9 cellular contexts compared by ENCODE assay signal in the genomic region with DNA sequence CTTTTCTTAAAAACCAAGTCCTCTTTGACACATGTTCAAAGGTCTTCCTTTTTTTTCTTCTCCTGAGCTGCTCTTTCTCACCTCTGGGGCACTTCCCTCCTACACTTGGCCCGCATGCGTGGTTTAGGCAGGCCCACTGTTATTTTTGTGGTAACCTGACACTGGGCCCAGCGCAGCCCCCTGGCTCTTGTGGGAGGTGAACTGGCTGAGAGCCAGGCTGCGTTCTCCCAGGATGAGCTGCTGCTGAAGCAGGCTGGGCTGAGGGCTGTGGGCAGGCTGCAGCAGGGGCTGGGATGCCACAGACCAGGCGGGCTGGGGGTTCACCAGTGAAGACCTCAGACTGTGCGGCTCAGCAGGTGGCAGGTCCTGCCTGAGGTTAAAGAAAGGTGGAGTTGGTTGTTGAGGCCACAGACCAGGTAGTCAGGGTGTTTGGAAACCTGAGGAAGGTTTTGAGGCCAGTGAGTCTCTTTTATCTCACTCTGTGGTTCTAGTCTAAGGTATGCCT.
DNase-seq lines count a peak whose midpoint lies in the region; ATAC-seq and TF ChIP-seq lines count a peak whose summit lies in the region.
"Had no signal": no experiment of that assay in that cellular context is flagged by ENCODE, and none has a peak within 500 bp of the region (broad histone marks: within the 10 kb centered on the region; RNA-seq: fewer than 3 reads in every experiment).

No MANE protein-coding gene starts in this region.

- TF ChIP-seq CTCF in KMS-11 (conservative IDR thresholded peaks at IDR 0.05; ENCODE audit: low read depth, low read length) (no peak), PC-9 (conservative IDR thresholded peaks at IDR 0.05) (no peak), cardiac muscle cell (IDR thresholded peaks at IDR 0.05; ENCODE audit: low read depth, low read length) (no peak), transverse colon (IDR thresholded peaks at IDR 0.05) (no peak)

- CTCF ChIA-PET in PC-9 (lab: Charles Lee) (no interaction called here), T-cell (lab: Charles Lee) (no interaction called here)

- no peak overlapping the region for H2AFZ ChIP-seq in KMS-11 (ENCODE audit: low read depth)
- H2AFZ ChIP-seq in PC-9, result no peak overlapping the region

- DNase-seq in PC-9, result peak; percentile 76 to 85
- DNase-seq in cardiac muscle cell (ENCODE audit: low read depth in 1 of 2, low spot score in 1 of 2), result peak; percentile 93 to 97
- DNase-seq in stromal cell of bone marrow (ENCODE audit: low read depth), result peak; percentile 40
- no peak for DNase-seq in transverse colon
- DNase-seq in T-cell, result no peak
- DNase-seq in SW 1271 (lab: John Stamatoyannopoulos, UW), result no peak
- no peak for DNase-seq in SIG-M5 (lab: John Stamatoyannopoulos, UW)

- H3K9ac ChIP-seq in KMS-11, result no peak overlapping the region

- peaks cover 76% of the 10 kb centered on the region for H3K4me1 ChIP-seq in KMS-11 (ENCODE audit: low read depth, poor library complexity, severe bottlenecking)
- peaks cover 23% of the 10 kb centered on the region for H3K4me1 ChIP-seq in PC-9 (replicated peaks; ENCODE audit: insufficient read depth)
- peaks cover 42% of the 10 kb centered on the region for H3K4me1 ChIP-seq in cardiac muscle cell (ENCODE audit: low read depth)
- H3K4me1 ChIP-seq in transverse colon, result peaks cover 0 to 19% (median 7%) of the 10 kb centered on the region in 4 donors

- ATAC-seq in T-cell (replicated peaks in 1 of 4), result no peak

- no peak for TF ChIP-seq EP300 in transverse colon (IDR thresholded peaks at IDR 0.05; ENCODE audit: low read depth)

- no peak overlapping the region for H3K4me3 ChIP-seq in KMS-11 (IDR thresholded peaks at IDR 0.05; ENCODE audit: insufficient read depth, low read depth, low read length)
- H3K4me3 ChIP-seq in PC-9, result 0 out of 2 replicates have a peak overlapping the region, but pooled peaks have one; percentile 8
- H3K4me3 ChIP-seq in cardiac muscle cell, result no peak overlapping the region
- no peak overlapping the region for H3K4me3 ChIP-seq in transverse colon

- BruUV-seq in PC-9 (replicated peaks; lab: Mats Ljungman, UMichigan), result no TSS peak

- H3K4me3 Mint-ChIP-seq in T-cell, result no peak overlapping the region
- H3K4me3 Mint-ChIP-seq: IgD-negative memory B cell had no signal

- H3K4me2 ChIP-seq in KMS-11, result peak overlapping the region; percentile 72
- peak overlapping the region; percentile 55 for H3K4me2 ChIP-seq in PC-9

- H3K36me3 ChIP-seq in KMS-11 (ENCODE audit: insufficient read depth) (no peaks in the 10 kb centered on the region), PC-9 (ENCODE audit: low read depth) (no peaks in the 10 kb centered on the region), cardiac muscle cell (no peaks in the 10 kb centered on the region), transverse colon (no peaks in the 10 kb centered on the region)

- WGBS in transverse colon (ENCODE audit: low coverage in 1 of 2), 2 donors, result 58 to 59% methylated on average over 2 to 6 of the region's 6 CpGs

- H3K4me1 Mint-ChIP-seq in T-cell, result no peaks in the 10 kb centered on the region

- no peak for TF ChIP-seq POLR2A in transverse colon (IDR thresholded peaks at IDR 0.05)

- no peaks in the 10 kb centered on the region for H3K9me3 Mint-ChIP-seq in T-cell
- H3K9me3 Mint-ChIP-seq: IgD-negative memory B cell had no signal

- H3K27ac Mint-ChIP-seq in T-cell, result no peak overlapping the region
- H3K27ac Mint-ChIP-seq: IgD-negative memory B cell had no signal

- no peaks in the 10 kb centered on the region for H3K9me2 ChIP-seq in PC-9 (ENCODE audit: insufficient read depth)

- H3K27me3 ChIP-seq in KMS-11 (ENCODE audit: insufficient read depth, low read depth) (no peaks in the 10 kb centered on the region), PC-9 (ENCODE audit: insufficient read depth, low read depth) (no peaks in the 10 kb centered on the region), cardiac muscle cell (no peaks in the 10 kb centered on the region), transverse colon (no peaks in the 10 kb centered on the region)

- no peaks in the 10 kb centered on the region for H3K9me3 ChIP-seq in PC-9 (ENCODE audit: insufficient read depth, low read depth)
- H3K9me3 ChIP-seq in cardiac muscle cell (ENCODE audit: low read depth), result no peaks in the 10 kb centered on the region
- no peaks in the 10 kb centered on the region for H3K9me3 ChIP-seq in transverse colon

- intact Hi-C loops in PC-9 (cut with micrococcal nuclease; ENCODE audit: unreplicated experiment) (loop anchor here (2.0 kb wide), 1 partner anchor 22 kb away; no protein-coding TSS in a partner anchor), transverse colon (cut with DNase I; ENCODE audit: low total_unique reads) (loop anchor here (10.0 kb wide), 1 partner anchor 52 kb away; no protein-coding TSS in a partner anchor)

- no peaks in the 10 kb centered on the region for H3K36me3 Mint-ChIP-seq in T-cell
- H3K36me3 Mint-ChIP-seq: IgD-negative memory B cell had no signal

- peaks cover 19% of the 10 kb centered on the region for H4K20me1 ChIP-seq in KMS-11 (ENCODE audit: insufficient read depth)
- peaks cover 6% of the 10 kb centered on the region for H4K20me1 ChIP-seq in PC-9 (ENCODE audit: insufficient read depth)

- in situ Hi-C loops in transverse colon (cut with MboI; ENCODE audit: low pct_ligation_motif_present in 1 of 4, low pct_unique_long_range_greater_than_20kb in 1 of 4, low sequenced_read_pairs in 3 of 4), result no loop called here

- H3K79me2 ChIP-seq in KMS-11 (ENCODE audit: insufficient read depth, low read depth), result peaks cover 76% of the 10 kb centered on the region
- H3K79me2 ChIP-seq in PC-9 (ENCODE audit: low read depth), result peaks cover 95% of the 10 kb centered on the region

- H3K27ac ChIP-seq in KMS-11, result peak overlapping the region; percentile 67; the same call in 1 of the 2 replicates
- H3K27ac ChIP-seq in PC-9, result peak overlapping the region; percentile 49
- H3K27ac ChIP-seq in cardiac muscle cell, result peak overlapping the region; percentile 94
- H3K27ac ChIP-seq in transverse colon, result peak overlapping the region in 1 of 4 donors; percentile 20

- POLR2A ChIA-PET in PC-9 (lab: Charles Lee; ENCODE audit: unreplicated experiment) (interaction anchor here (0.5 to 0.6 kb wide), 2 partner anchors 21 to 54 kb away, joined by 3 to 7 read pairs; no protein-coding TSS in a partner anchor), T-cell (lab: Charles Lee) (no interaction called here)

- peaks cover 16% of the 10 kb centered on the region for H3F3A ChIP-seq in PC-9 (ENCODE audit: insufficient read depth, low read depth)

- H3K27me3 Mint-ChIP-seq in T-cell, result peaks cover 9 to 37% of the 10 kb centered on the region in 2 donors

Comparison
In these comparisons a context has a peak if more than half of its experiments do, and no peak if none do; other contexts are left out.
1. DNase-seq: peak in PC-9 (2 of 2), cardiac muscle cell (2 of 2) and stromal cell of bone marrow (single experiment); none in transverse colon (single experiment), T-cell (0 of 34), SW 1271 (0 of 2) and SIG-M5 (single experiment).